In genomic region chr5:7397005-7397546, GRCh38 we compare ENCODE assay signal across 1 cellular context.
TF ChIP-seq lines count a peak whose summit lies in the region.

No MANE protein-coding gene starts in this region.

TF ChIP-seq in H1, 55 proteins besides CTCF, POLR2A, EP300 and RAD21 (continued from another document):
- no peak for TF ChIP-seq CEBPB (IDR thresholded peaks at IDR 0.05; ENCODE audit: low read depth, low read length)
- no peak for TF ChIP-seq CREB1 (IDR thresholded peaks at IDR 0.05)
- TF ChIP-seq BCL11A (IDR thresholded peaks at IDR 0.05; ENCODE audit: low read depth in 2 of 2, low read length in 2 of 2), result no peak
